In the genomic region with DNA sequence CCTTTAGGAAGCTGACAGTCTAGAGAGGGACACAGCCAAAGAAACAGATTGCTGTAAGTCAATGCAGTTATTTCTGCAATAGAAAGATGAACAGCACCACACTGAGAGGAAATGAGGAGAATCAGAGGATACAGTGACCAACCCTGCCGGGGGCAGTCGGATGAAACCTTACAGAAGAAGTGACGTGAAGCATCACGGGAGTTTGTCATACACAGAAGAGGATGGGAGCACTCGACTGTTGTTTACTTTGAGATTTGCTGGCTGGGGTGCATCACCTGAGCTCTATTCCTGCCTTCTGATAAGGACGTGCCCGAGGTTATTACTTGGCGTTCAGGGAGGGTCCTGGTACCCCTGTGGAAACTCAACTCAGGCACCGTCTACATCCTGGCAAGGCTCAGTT, we compare ENCODE assay signal across 19 cellular contexts. TPM values are rescaled to one million over a fixed set of nuclear protein-coding genes. Genes with fewer than 3 reads are reported as not detected.
DNase-seq lines count a peak whose midpoint lies in the region; ATAC-seq, FAIRE-seq and TF ChIP-seq lines count a peak whose summit lies in the region.
"Had no signal": no experiment of that assay in that cellular context is flagged by ENCODE, and none has a peak within 500 bp of the region (broad histone marks: within the 10 kb centered on the region; RNA-seq: fewer than 3 reads in every experiment).

No MANE protein-coding gene starts in this region.

- H3K27me3 ChIP-seq in GM23338 (ENCODE audit: insufficient read depth) = no peaks in the 10 kb centered on the region
- H3K27me3 ChIP-seq in bronchial epithelial cell (ENCODE audit: control insufficient read depth, insufficient read depth, low read length) = no peaks in the 10 kb centered on the region

- 0 out of 2 replicates have a peak overlapping the region, but pooled peaks have one; percentile 18 for H2AFZ ChIP-seq in GM23338

- peak; percentile 14 for DNase-seq in NCI-H1092 treated with DMSO at 0.1 percent for 48 hours (lab: John Stamatoyannopoulos, UW)
- no peak for DNase-seq in NCI-H1092 (lab: John Stamatoyannopoulos, UW)
- no peak for DNase-seq in GM23338 (ENCODE audit: low spot score)
- peak; percentile 97 for DNase-seq in NCI-H510A treated with DMSO at 0.1 percent for 48 hours (lab: John Stamatoyannopoulos, UW)
- peak; percentile 59 for DNase-seq in bronchial epithelial cell (ENCODE audit: low read depth)
- DNase-seq in effector CD8-positive, alpha-beta T cell (lab: John Stamatoyannopoulos, UW) = no peak
- no peak for DNase-seq in activated CD4-positive, alpha-beta T cell treated with anti-CD3 and anti-CD28 coated beads, Interleukin-2, amount 50 U/mL, for 1 hour
- DNase-seq: 8988T, C1 segment of cervical spinal cord, Caco-2, GF-D8, GOT3, NCI-H1048, NCI-H2081 treated with DMSO at 0.1 percent for 48 hours, NCI-H446, T-cell had no signal

- H3K36me3 Mint-ChIP-seq in GM23338 (ENCODE audit: low read depth) = no peaks in the 10 kb centered on the region
- H3K36me3 Mint-ChIP-seq in activated T-helper 17 cell treated with anti-CD3 and anti-CD28 coated beads, Interleukin-2, amount 50 U/mL, for 72 hours (ENCODE audit: low read depth) = no peaks in the 10 kb centered on the region
- H3K36me3 Mint-ChIP-seq: T-cell had no signal

- no peak overlapping the region for H3K4me3 Mint-ChIP-seq in GM23338
- H3K4me3 Mint-ChIP-seq in activated T-helper 17 cell treated with anti-CD3 and anti-CD28 coated beads, Interleukin-2, amount 50 U/mL, for 72 hours = no peak overlapping the region
- H3K4me3 Mint-ChIP-seq: T-cell had no signal

- no peaks in the 10 kb centered on the region for H3F3A ChIP-seq in GM23338 (replicated peaks; ENCODE audit: low read depth)

- no peak overlapping the region for H3K27ac Mint-ChIP-seq in GM23338
- H3K27ac Mint-ChIP-seq in activated T-helper 17 cell treated with anti-CD3 and anti-CD28 coated beads, Interleukin-2, amount 50 U/mL, for 72 hours = no peak overlapping the region
- H3K27ac Mint-ChIP-seq: T-cell had no signal

- peaks cover 23% of the 10 kb centered on the region for H3K4me1 Mint-ChIP-seq in GM23338
- no peaks in the 10 kb centered on the region for H3K4me1 Mint-ChIP-seq in activated T-helper 17 cell treated with anti-CD3 and anti-CD28 coated beads, Interleukin-2, amount 50 U/mL, for 72 hours
- H3K4me1 Mint-ChIP-seq: T-cell had no signal

- no peak overlapping the region for H3K4me3 ChIP-seq in GM23338
- no peak overlapping the region for H3K4me3 ChIP-seq in bronchial epithelial cell (ENCODE audit: low read depth, low read length)
- H3K4me3 ChIP-seq: K562 had no signal

- no peak for TF ChIP-seq CTCF in GM23338 (conservative IDR thresholded peaks at IDR 0.05; ENCODE audit: low read depth in 2 of 2)
- TF ChIP-seq CTCF in bronchial epithelial cell (IDR thresholded peaks at IDR 0.05; ENCODE audit: insufficient read depth, low read length, severe bottlenecking) = no peak

- ATAC-seq in GM23338 = no peak
- ATAC-seq in activated T-helper 17 cell treated with anti-CD3 and anti-CD28 coated beads, Interleukin-2, amount 50 U/mL, for 72 hours (replicated peaks) = no peak
- ATAC-seq: K562, T-cell had no signal

- H3K4me2 ChIP-seq in GM23338 = no peak overlapping the region

- no peaks in the 10 kb centered on the region; the same call in 2 of the 3 replicates for H3K9me3 Mint-ChIP-seq in GM23338
- H3K9me3 Mint-ChIP-seq in activated T-helper 17 cell treated with anti-CD3 and anti-CD28 coated beads, Interleukin-2, amount 50 U/mL, for 72 hours = no peaks in the 10 kb centered on the region
- H3K9me3 Mint-ChIP-seq: T-cell had no signal

- peaks cover 13% of the 10 kb centered on the region for H3K27me3 Mint-ChIP-seq in GM23338 (ENCODE audit: insufficient read depth, low read depth, poor library complexity)
- peaks cover 15% of the 10 kb centered on the region for H3K27me3 Mint-ChIP-seq in activated T-helper 17 cell treated with anti-CD3 and anti-CD28 coated beads, Interleukin-2, amount 50 U/mL, for 72 hours

- peak; percentile 64 for FAIRE-seq in bronchial epithelial cell (lab: Jason Lieb, UNC)
- FAIRE-seq: K562 had no signal

- no peaks in the 10 kb centered on the region for H3K79me2 ChIP-seq in GM23338 (replicated peaks; ENCODE audit: insufficient read depth)

- H3K9me2 ChIP-seq in GM23338 (ENCODE audit: insufficient read depth) = no peaks in the 10 kb centered on the region

- H3K27ac ChIP-seq in GM23338 (ENCODE audit: low read depth) = no peak overlapping the region
- H3K27ac ChIP-seq: HL-60 had no signal

- H3K4me1 ChIP-seq in GM23338 (ENCODE audit: insufficient read depth) = no peaks in the 10 kb centered on the region; the same call in 1 of the 2 replicates

- H4K20me1 ChIP-seq in GM23338 (replicated peaks; ENCODE audit: insufficient read depth) = no peaks in the 10 kb centered on the region

- H3K36me3 ChIP-seq in GM23338 (ENCODE audit: insufficient read depth) = no peaks in the 10 kb centered on the region
- H3K36me3 ChIP-seq in bronchial epithelial cell (ENCODE audit: control insufficient read depth, insufficient read depth, low read length) = no peaks in the 10 kb centered on the region

TF ChIP-seq in GM23338, 12 proteins besides CTCF, POLR2A, EP300 and RAD21 (continues in another document):
- TF ChIP-seq ZNF114 (CRISPR knock-in tag; IDR thresholded peaks at IDR 0.05) (no peak), POLR2AphosphoS5 (IDR thresholded peaks at IDR 0.05; ENCODE audit: low read depth) (no peak), NANOG (IDR thresholded peaks at IDR 0.05; ENCODE audit: borderline replicate concordance) (no peak), EZH2phosphoT487 (IDR thresholded peaks at IDR 0.05; ENCODE audit: unreplicated experiment) (no peak), STAT1 (IDR thresholded peaks at IDR 0.05; ENCODE audit: unreplicated experiment) (no peak)
- TF ChIP-seq, protein P1, sequence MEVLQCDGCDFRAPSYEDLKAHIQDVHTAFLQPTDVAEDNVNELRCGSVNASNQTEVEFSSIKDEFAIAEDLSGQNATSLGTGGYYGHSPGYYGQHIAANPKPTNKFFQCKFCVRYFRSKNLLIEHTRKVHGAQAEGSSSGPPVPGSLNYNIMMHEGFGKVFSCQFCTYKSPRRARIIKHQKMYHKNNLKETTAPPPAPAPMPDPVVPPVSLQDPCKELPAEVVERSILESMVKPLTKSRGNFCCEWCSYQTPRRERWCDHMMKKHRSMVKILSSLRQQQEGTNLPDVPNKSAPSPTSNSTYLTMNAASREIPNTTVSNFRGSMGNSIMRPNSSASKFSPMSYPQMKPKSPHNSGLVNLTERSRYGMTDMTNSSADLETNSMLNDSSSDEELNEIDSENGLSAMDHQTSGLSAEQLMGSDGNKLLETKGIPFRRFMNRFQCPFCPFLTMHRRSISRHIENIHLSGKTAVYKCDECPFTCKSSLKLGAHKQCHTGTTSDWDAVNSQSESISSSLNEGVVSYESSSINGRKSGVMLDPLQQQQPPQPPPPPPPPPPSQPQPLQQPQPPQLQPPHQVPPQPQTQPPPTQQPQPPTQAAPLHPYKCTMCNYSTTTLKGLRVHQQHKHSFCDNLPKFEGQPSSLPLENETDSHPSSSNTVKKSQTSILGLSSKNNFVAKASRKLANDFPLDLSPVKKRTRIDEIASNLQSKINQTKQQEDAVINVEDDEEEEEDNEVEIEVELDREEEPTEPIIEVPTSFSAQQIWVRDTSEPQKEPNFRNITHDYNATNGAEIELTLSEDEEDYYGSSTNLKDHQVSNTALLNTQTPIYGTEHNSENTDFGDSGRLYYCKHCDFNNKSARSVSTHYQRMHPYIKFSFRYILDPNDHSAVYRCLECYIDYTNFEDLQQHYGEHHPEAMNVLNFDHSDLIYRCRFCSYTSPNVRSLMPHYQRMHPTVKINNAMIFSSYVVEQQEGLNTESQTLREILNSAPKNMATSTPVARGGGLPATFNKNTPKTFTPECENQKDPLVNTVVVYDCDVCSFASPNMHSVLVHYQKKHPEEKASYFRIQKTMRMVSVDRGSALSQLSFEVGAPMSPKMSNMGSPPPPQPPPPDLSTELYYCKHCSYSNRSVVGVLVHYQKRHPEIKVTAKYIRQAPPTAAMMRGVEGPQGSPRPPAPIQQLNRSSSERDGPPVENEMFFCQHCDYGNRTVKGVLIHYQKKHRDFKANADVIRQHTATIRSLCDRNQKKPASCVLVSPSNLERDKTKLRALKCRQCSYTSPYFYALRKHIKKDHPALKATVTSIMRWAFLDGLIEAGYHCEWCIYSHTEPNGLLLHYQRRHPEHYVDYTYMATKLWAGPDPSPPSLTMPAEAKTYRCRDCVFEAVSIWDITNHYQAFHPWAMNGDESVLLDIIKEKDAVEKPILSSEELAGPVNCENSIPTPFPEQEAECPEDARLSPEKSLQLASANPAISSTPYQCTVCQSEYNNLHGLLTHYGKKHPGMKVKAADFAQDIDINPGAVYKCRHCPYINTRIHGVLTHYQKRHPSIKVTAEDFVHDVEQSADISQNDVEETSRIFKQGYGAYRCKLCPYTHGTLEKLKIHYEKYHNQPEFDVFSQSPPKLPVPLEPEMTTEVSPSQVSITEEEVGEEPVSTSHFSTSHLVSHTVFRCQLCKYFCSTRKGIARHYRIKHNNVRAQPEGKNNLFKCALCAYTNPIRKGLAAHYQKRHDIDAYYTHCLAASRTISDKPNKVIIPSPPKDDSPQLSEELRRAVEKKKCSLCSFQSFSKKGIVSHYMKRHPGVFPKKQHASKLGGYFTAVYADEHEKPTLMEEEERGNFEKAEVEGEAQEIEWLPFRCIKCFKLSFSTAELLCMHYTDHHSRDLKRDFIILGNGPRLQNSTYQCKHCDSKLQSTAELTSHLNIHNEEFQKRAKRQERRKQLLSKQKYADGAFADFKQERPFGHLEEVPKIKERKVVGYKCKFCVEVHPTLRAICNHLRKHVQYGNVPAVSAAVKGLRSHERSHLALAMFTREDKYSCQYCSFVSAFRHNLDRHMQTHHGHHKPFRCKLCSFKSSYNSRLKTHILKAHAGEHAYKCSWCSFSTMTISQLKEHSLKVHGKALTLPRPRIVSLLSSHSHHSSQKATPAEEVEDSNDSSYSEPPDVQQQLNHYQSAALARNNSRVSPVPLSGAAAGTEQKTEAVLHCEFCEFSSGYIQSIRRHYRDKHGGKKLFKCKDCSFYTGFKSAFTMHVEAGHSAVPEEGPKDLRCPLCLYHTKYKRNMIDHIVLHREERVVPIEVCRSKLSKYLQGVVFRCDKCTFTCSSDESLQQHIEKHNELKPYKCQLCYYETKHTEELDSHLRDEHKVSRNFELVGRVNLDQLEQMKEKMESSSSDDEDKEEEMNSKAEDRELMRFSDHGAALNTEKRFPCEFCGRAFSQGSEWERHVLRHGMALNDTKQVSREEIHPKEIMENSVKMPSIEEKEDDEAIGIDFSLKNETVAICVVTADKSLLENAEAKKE (CRISPR knock-in tag; IDR thresholded peaks at IDR 0.05) = no peak

RNA-seq across cellular contexts. Expression of a gene that starts 45.4 kb away (rescaled TPM):
- 66.5 and 79.4 TPM in 2 replicates for total RNA-seq in GM23338 (2014; rRNA removed; shearing (Covaris generic))
- polyA plus RNA-seq in GM23338 (2016; fragmentation: Nextera tagmentation; extraction: Ambion mirVana) = 86.6 and 88.7 TPM in 2 replicates
- 14.2 and 15.1 TPM in 2 replicates for total RNA-seq in bronchial epithelial cell
- 1 to 10 TPM; 7.4 to 8.1 TPM for total RNA-seq in activated T-helper 17 cell treated with anti-CD3 and anti-CD28 coated beads, Interleukin-2, amount 50 U/mL, for 72 hours

Comparison
In these comparisons a context has a peak if more than half of its experiments do, and no peak if none do; other contexts are left out.
1. DNase-seq: peak in NCI-H1092 treated with DMSO at 0.1 percent for 48 hours (single experiment), NCI-H510A treated with DMSO at 0.1 percent for 48 hours (single experiment) and bronchial epithelial cell (single experiment); none in NCI-H1092 (single experiment), GM23338 (single experiment), effector CD8-positive, alpha-beta T cell (single experiment) and activated CD4-positive, alpha-beta T cell treated with anti-CD3 and anti-CD28 coated beads, Interleukin-2, amount 50 U/mL, for 1 hour (single experiment).